ENCODE assay signal across 14 cellular contexts in genomic region chr11:120332822-120333716, GRCh38. TPM values are rescaled to one million over a fixed set of nuclear protein-coding genes. Genes with fewer than 3 reads are reported as not detected.
DNase-seq lines count a peak whose midpoint lies in the region; TF ChIP-seq lines count a peak whose summit lies in the region.
"Had no signal": no experiment of that assay in that cellular context is flagged by ENCODE, and none has a peak within 500 bp of the region (broad histone marks: within the 10 kb centered on the region; RNA-seq: fewer than 3 reads in every experiment).

No MANE protein-coding gene starts in this region.

- H3K27ac Mint-ChIP-seq in MCF 10A (ENCODE audit: low read depth, unreplicated experiment) (peak overlapping the region; percentile 3), CD14-positive monocyte (no peak overlapping the region)
- H3K27ac Mint-ChIP-seq: activated CD8-positive, alpha-beta memory T cell treated with anti-CD3 and anti-CD28 coated beads, Interleukin-2, amount 10 ng/mL, durations not matched to agents 7 days and 5 days; activated naive CD4-positive, alpha-beta T cell treated with anti-CD3 and anti-CD28 coated beads, Interleukin-2, amount 50 U/mL, for 24 hours had no signal

- intact Hi-C loops in MCF 10A (cut with micrococcal nuclease) (no loop called here), CD14-positive monocyte (cut with micrococcal nuclease) (no loop called here)

- no TSS peak for BruUV-seq in MCF 10A (replicated peaks; lab: Mats Ljungman, UMichigan)

- H3K4me3 Mint-ChIP-seq in MCF 10A (ENCODE audit: unreplicated experiment) (no peak overlapping the region), CD14-positive monocyte (peak overlapping the region in 1 of 2 donors; percentile 75)
- H3K4me3 Mint-ChIP-seq: activated CD8-positive, alpha-beta memory T cell treated with anti-CD3 and anti-CD28 coated beads, Interleukin-2, amount 10 ng/mL, durations not matched to agents 7 days and 5 days; activated naive CD4-positive, alpha-beta T cell treated with anti-CD3 and anti-CD28 coated beads, Interleukin-2, amount 50 U/mL, for 24 hours had no signal

- POLR2A ChIA-PET in MCF 10A (lab: Yijun Ruan, JAX) = interaction anchor here (0.7 to 6.1 kb wide), 9 partner anchors 14 to 241 kb away, joined by 3 to 128 read pairs (median 9); no protein-coding TSS in a partner anchor

- no peaks in the 10 kb centered on the region for H3K27me3 Mint-ChIP-seq in MCF 10A (ENCODE audit: insufficient read depth, unreplicated experiment)
- H3K27me3 Mint-ChIP-seq in CD14-positive monocyte (ENCODE audit: low read depth in 3 of 3) = peaks cover 80 to 88% (median 84%) of the 10 kb centered on the region in 3 donors

- H3K9me3 Mint-ChIP-seq in MCF 10A (ENCODE audit: unreplicated experiment) = no peaks in the 10 kb centered on the region
- peaks cover 3 to 21% (median 14%) of the 10 kb centered on the region in 7 donors for H3K9me3 Mint-ChIP-seq in CD14-positive monocyte
- H3K9me3 Mint-ChIP-seq: activated naive CD4-positive, alpha-beta T cell treated with anti-CD3 and anti-CD28 coated beads, Interleukin-2, amount 50 U/mL, for 24 hours had no signal

- H3K27ac ChIP-seq in ACC112 (ENCODE audit: low read depth, low read length) = peak overlapping the region; percentile 95

- H3K79me2 ChIP-seq in ACC112 (ENCODE audit: control insufficient read depth, insufficient read depth, low read length, unreplicated experiment) = peaks cover 24% of the 10 kb centered on the region

- H3K4me3 ChIP-seq in ACC112 (ENCODE audit: low read depth, low read length) = no peak overlapping the region
- H3K4me3 ChIP-seq: upper lobe of left lung had no signal

- TF ChIP-seq CTCF in MCF 10A (IDR thresholded peaks at IDR 0.05; ENCODE audit: unreplicated experiment) (no peak), CD14-positive monocyte (IDR thresholded peaks at IDR 0.05) (no peak)

- CTCF ChIA-PET in MCF 10A (lab: Yijun Ruan, JAX) = interaction anchor here (0.7 to 1.1 kb wide), 7 partner anchors 9 to 134 kb away, joined by 3 to 6 read pairs (median 4); no protein-coding TSS in a partner anchor

- H3K36me3 Mint-ChIP-seq in MCF 10A (ENCODE audit: insufficient read depth, unreplicated experiment) (peaks cover 9% of the 10 kb centered on the region), CD14-positive monocyte (peaks cover 7 to 9% of the 10 kb centered on the region in 2 donors)

- no peaks in the 10 kb centered on the region for H3K27me3 ChIP-seq in ACC112 (ENCODE audit: insufficient read depth, low read length)
- H3K27me3 ChIP-seq: upper lobe of left lung had no signal

- no peak overlapping the region for H2AFZ ChIP-seq in ACC112 (ENCODE audit: low read length, unreplicated experiment)

- DNase-seq in MV-4-11 (lab: John Stamatoyannopoulos, UW) (peak; percentile 7), MCF 10A (ENCODE audit: unreplicated experiment) (no peak), midbrain (lab: John Stamatoyannopoulos, UW) (peak; percentile 21), CD14-positive monocyte (ENCODE audit: low spot score) (no peak), occipital lobe (lab: John Stamatoyannopoulos, UW) (no peak), HK-2 (ENCODE audit: unreplicated experiment) (no peak)
- no peak for DNase-seq in stimulated activated CD4-positive, alpha-beta T cell treated with anti-CD3 and anti-CD28 coated beads, Interleukin-15, amount 100 ng/mL, for 24 hours
- DNase-seq: activated CD8-positive, alpha-beta memory T cell treated with anti-CD3 and anti-CD28 coated beads, Interleukin-2, amount 10 ng/mL, durations not matched to agents 7 days and 5 days; DMS53; left cardiac atrium; NCI-H1436; upper lobe of left lung had no signal

- peaks cover 50% of the 10 kb centered on the region for H3K4me1 ChIP-seq in ACC112 (ENCODE audit: control insufficient read depth, insufficient read depth, low read length, unreplicated experiment)

- peaks cover 11% of the 10 kb centered on the region for H3K36me3 ChIP-seq in ACC112 (ENCODE audit: insufficient read depth, low read length)

- H3K4me1 Mint-ChIP-seq in MCF 10A (ENCODE audit: insufficient read depth, unreplicated experiment) = peaks cover 40% of the 10 kb centered on the region
- peaks cover 17% of the 10 kb centered on the region for H3K4me1 Mint-ChIP-seq in CD14-positive monocyte

RNA-seq across cellular contexts. Expression of gene ARHGEF12, which starts 3.1 kb away (rescaled TPM):
- total RNA-seq in MCF 10A (2022) (61.2 and 62.8 TPM in 2 replicates), occipital lobe (235 TPM)
- under 1 TPM; 0.25 to 0.27 TPM for polyA plus RNA-seq in CD14-positive monocyte

RNA-seq across cellular contexts. Expression of gene TLCD5, which starts 8.0 kb away (rescaled TPM):
- 9.6 and 13.0 TPM in 2 replicates for total RNA-seq in MCF 10A (2022)
- not detected for polyA plus RNA-seq in CD14-positive monocyte
- total RNA-seq in occipital lobe = 22.9 TPM

Comparison
In these comparisons a context has a peak if more than half of its experiments do, and no peak if none do; other contexts are left out.
1. DNase-seq: peak in MV-4-11 (single experiment) and midbrain (single experiment); none in MCF 10A (single experiment), stimulated activated CD4-positive, alpha-beta T cell treated with anti-CD3 and anti-CD28 coated beads, Interleukin-15, amount 100 ng/mL, for 24 hours (single experiment), CD14-positive monocyte (single experiment), occipital lobe (single experiment) and HK-2 (single experiment).